11 cellular contexts compared by ENCODE assay signal in the genomic region with DNA sequence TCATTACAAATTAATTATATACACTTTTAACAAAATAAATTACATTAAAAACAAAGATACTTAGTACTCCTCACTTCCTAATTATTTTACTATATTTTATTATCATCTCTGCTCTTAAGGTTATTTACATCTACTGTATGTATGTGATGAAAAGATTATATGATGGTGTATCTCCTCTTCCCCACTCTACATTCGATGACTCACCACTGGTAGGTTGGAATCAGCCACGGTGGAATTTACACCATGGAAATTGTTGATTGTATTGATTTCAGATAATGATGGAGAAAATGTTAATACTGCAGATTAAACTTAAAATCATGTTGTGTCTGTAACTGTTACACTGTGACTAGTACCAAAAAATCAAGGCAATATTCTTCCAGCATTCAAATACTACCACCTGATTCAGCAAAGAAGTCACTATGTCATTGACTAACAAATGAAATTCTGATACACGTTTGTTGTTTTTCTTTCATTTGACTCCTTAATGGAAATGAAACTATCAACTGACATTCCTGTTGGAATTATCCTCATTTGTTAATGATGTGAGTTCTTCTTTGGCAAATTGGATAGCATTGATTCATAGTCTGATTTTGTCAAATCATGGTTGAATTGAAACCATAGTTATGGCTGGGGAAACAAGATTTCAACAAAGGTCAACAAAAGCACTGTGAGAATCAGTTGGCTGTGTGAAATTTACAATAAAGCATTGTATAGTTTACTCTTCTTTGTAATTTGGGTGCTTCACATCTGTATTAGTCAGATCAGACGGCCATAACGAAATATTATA.
"Had no signal": no experiment of that assay in that cellular context is flagged by ENCODE, and none has a peak within 500 bp of the region (broad histone marks: within the 10 kb centered on the region; RNA-seq: fewer than 3 reads in every experiment).

No MANE protein-coding gene starts in this region.

- ATAC-seq: HepG2 had no signal

- DNase-seq: H9, HCEC 1CT, HFFc6, Kasumi-1, KG1 had no signal

- H3K9me3 Mint-ChIP-seq: H9, HFFc6, IgD-negative memory B cell had no signal

- H3K27ac ChIP-seq: GM23248, HL-60 had no signal

- H3K9ac ChIP-seq: GM23248 had no signal

- H3K4me3 Mint-ChIP-seq: H9, HFFc6, IgD-negative memory B cell had no signal

- FAIRE-seq: H1, H54, HepG2 had no signal

- H2AFZ ChIP-seq: GM23248 had no signal

- H3K27ac Mint-ChIP-seq: H9, HFFc6, IgD-negative memory B cell had no signal

- H3K4me3 ChIP-seq: GM23248 had no signal
